Comparison of ENCODE assay signal across 19 cellular contexts in genomic region chr9:91803143-91803940, GRCh38.
DNase-seq lines count a peak whose midpoint lies in the region; ATAC-seq and TF ChIP-seq lines count a peak whose summit lies in the region.
"Had no signal": no experiment of that assay in that cellular context is flagged by ENCODE, and none has a peak within 500 bp of the region (broad histone marks: within the 10 kb centered on the region; RNA-seq: fewer than 3 reads in every experiment).

No MANE protein-coding gene starts in this region.

- H3K4me3 Mint-ChIP-seq in CD8-positive, alpha-beta memory T cell = peak overlapping the region in 1 of 7 donors; percentile 51
- H3K4me3 Mint-ChIP-seq: T-helper 2 cell treated with Interferon-gamma antibody and Interleukin-4, amounts not matched to agents 5 μg/mL and 100 μg/mL, for 36 hours had no signal

- POLR2A ChIA-PET in CD8-positive, alpha-beta memory T cell (lab: Charles Lee) = no interaction called here

- in situ Hi-C loops in transverse colon (cut with MboI; ENCODE audit: low pct_ligation_motif_present in 1 of 4, low pct_unique_long_range_greater_than_20kb in 1 of 4, low sequenced_read_pairs in 3 of 4) = no loop called here

- no peak for TF ChIP-seq POLR2A in transverse colon (IDR thresholded peaks at IDR 0.05)

- no peak overlapping the region for H3K4me3 ChIP-seq in cardiac fibroblast (replicated peaks in 1 of 2; ENCODE audit: low read depth in 2 of 2, low read length in 2 of 2)
- no peak overlapping the region for H3K4me3 ChIP-seq in transverse colon
- H3K4me3 ChIP-seq in CD8-positive, alpha-beta memory T cell (ENCODE audit: low read length) = no peak overlapping the region
- H3K4me3 ChIP-seq: A549, breast epithelium, left lung had no signal

- ATAC-seq in activated naive CD4-positive, alpha-beta T cell treated with anti-CD3 and anti-CD28 coated beads, Interleukin-2, amount 50 U/mL, for 72 hours = peak; percentile 14 to 31
- ATAC-seq: A549, HepG2, left lung had no signal

- peaks cover 3% of the 10 kb centered on the region in 2 donors for H3K27me3 Mint-ChIP-seq in CD8-positive, alpha-beta memory T cell

- no peaks in the 10 kb centered on the region for H3K36me3 Mint-ChIP-seq in activated naive CD4-positive, alpha-beta T cell treated with anti-CD3 and anti-CD28 coated beads, Interleukin-2, amount 50 U/mL, for 72 hours
- H3K36me3 Mint-ChIP-seq in CD8-positive, alpha-beta memory T cell = no peaks in the 10 kb centered on the region

- TF ChIP-seq EP300 in transverse colon (IDR thresholded peaks at IDR 0.05; ENCODE audit: low read depth) = no peak

- peak overlapping the region; percentile 26 to 76 (median 44) for H3K27ac ChIP-seq in transverse colon
- H3K27ac ChIP-seq in CD8-positive, alpha-beta memory T cell (ENCODE audit: low read depth, low read length) = no peak overlapping the region
- H3K27ac ChIP-seq: A549, left lung had no signal

- no peak for TF ChIP-seq CTCF in cardiac fibroblast (IDR thresholded peaks at IDR 0.05; ENCODE audit: low read depth, low read length)
- TF ChIP-seq CTCF in transverse colon (IDR thresholded peaks at IDR 0.05) = no peak

- H3K4me1 ChIP-seq in transverse colon = peaks cover 21 to 47% (median 36%) of the 10 kb centered on the region in 4 donors
- H3K4me1 ChIP-seq in CD8-positive, alpha-beta memory T cell (ENCODE audit: insufficient read depth, low read length) = peaks cover 13% of the 10 kb centered on the region
- H3K4me1 ChIP-seq: A549, left lung had no signal

- CTCF ChIA-PET in CD8-positive, alpha-beta memory T cell (lab: Charles Lee) = no interaction called here

- no peak overlapping the region for H3K27ac Mint-ChIP-seq in activated naive CD4-positive, alpha-beta T cell treated with anti-CD3 and anti-CD28 coated beads, Interleukin-2, amount 50 U/mL, for 72 hours
- H3K27ac Mint-ChIP-seq in CD8-positive, alpha-beta memory T cell = no peak overlapping the region
- H3K27ac Mint-ChIP-seq: T-helper 2 cell treated with Interferon-gamma antibody and Interleukin-4, amounts not matched to agents 5 μg/mL and 100 μg/mL, for 36 hours had no signal

- H3K36me3 ChIP-seq in transverse colon = no peaks in the 10 kb centered on the region
- no peaks in the 10 kb centered on the region for H3K36me3 ChIP-seq in CD8-positive, alpha-beta memory T cell (ENCODE audit: insufficient read depth, low read length)
- H3K36me3 ChIP-seq: breast epithelium, left lung had no signal

- H3K9me3 ChIP-seq in transverse colon = no peaks in the 10 kb centered on the region
- H3K9me3 ChIP-seq in CD8-positive, alpha-beta memory T cell (ENCODE audit: low read length) = no peaks in the 10 kb centered on the region
- H3K9me3 ChIP-seq: A549, breast epithelium, left lung had no signal

- no peak for DNase-seq in activated naive CD4-positive, alpha-beta T cell treated with anti-CD3 and anti-CD28 coated beads, Interleukin-2, amount 50 U/mL, for 72 hours (ENCODE audit: low spot score in 2 of 2)
- DNase-seq in activated naive CD4-positive, alpha-beta T cell treated with Interleukin-2 at 50 U/mL for 16 hours = no peak
- DNase-seq in cardiac fibroblast (ENCODE audit: low read depth in 2 of 2) = peak; percentile 37 to 54
- DNase-seq in islet precursor cell = peak; percentile 32
- no peak for DNase-seq in transverse colon
- no peak for DNase-seq in AML-193 (lab: John Stamatoyannopoulos, UW)
- DNase-seq in CD8-positive, alpha-beta memory T cell = no peak
- DNase-seq in NCI-H1436 (lab: John Stamatoyannopoulos, UW) = no peak
- DNase-seq: activated CD4-positive, alpha-beta T cell treated with anti-CD3 and anti-CD28 coated beads, Interleukin-2, amount 50 U/mL, for 1 hour; activated effector memory CD4-positive, alpha-beta T cell treated with Interleukin-2 at 50 U/mL for 16 hours; hypothalamus; left lung; MV-4-11; Right ventricle myocardium superior; stimulated activated CD4-positive, alpha-beta T cell treated with anti-CD3 and anti-CD28 coated beads, Interleukin-1b, Interleukin-23, amount 100 ng/mL, for 48 hours had no signal

- H3K9me3 Mint-ChIP-seq in activated naive CD4-positive, alpha-beta T cell treated with anti-CD3 and anti-CD28 coated beads, Interleukin-2, amount 50 U/mL, for 72 hours = no peaks in the 10 kb centered on the region
- peaks cover 0 to 9% (median 6%) of the 10 kb centered on the region in 5 donors for H3K9me3 Mint-ChIP-seq in CD8-positive, alpha-beta memory T cell
- H3K9me3 Mint-ChIP-seq: T-helper 2 cell treated with Interferon-gamma antibody and Interleukin-4, amounts not matched to agents 5 μg/mL and 100 μg/mL, for 36 hours had no signal

- intact Hi-C loops in transverse colon (cut with DNase I; ENCODE audit: low total_unique reads) = no loop called here

- 50 to 58% methylated on average over 5 to 9 of the region's 9 CpGs for WGBS in transverse colon (ENCODE audit: low coverage in 1 of 2), 2 donors

- no peaks in the 10 kb centered on the region for H3K27me3 ChIP-seq in transverse colon
- no peaks in the 10 kb centered on the region for H3K27me3 ChIP-seq in CD8-positive, alpha-beta memory T cell (ENCODE audit: insufficient read depth, low read length, poor library complexity, severe bottlenecking)
- H3K27me3 ChIP-seq: breast epithelium, left lung had no signal

- peaks cover 15 to 26% (median 17%) of the 10 kb centered on the region in 3 donors for H3K4me1 Mint-ChIP-seq in CD8-positive, alpha-beta memory T cell

Comparison
In these comparisons a context has a peak if more than half of its experiments do, and no peak if none do; other contexts are left out.
1. DNase-seq: peak in cardiac fibroblast (2 of 2) and islet precursor cell (single experiment); none in activated naive CD4-positive, alpha-beta T cell treated with anti-CD3 and anti-CD28 coated beads, Interleukin-2, amount 50 U/mL, for 72 hours (0 of 2), activated naive CD4-positive, alpha-beta T cell treated with Interleukin-2 at 50 U/mL for 16 hours (single experiment), transverse colon (single experiment), AML-193 (0 of 2), CD8-positive, alpha-beta memory T cell (0 of 5) and NCI-H1436 (single experiment).